8 cellular contexts compared by ENCODE assay signal in genomic region chr1:28642056-28642846, GRCh38. TPM values are rescaled to one million over a fixed set of nuclear protein-coding genes. Genes with fewer than 3 reads are reported as not detected.
A peak's percentile ranks its signal among the peaks of the same experiment; 100 is the strongest.
DNase-seq lines count a peak whose midpoint lies in the region; ATAC-seq, FAIRE-seq and TF ChIP-seq lines count a peak whose summit lies in the region.

No MANE protein-coding gene starts in this region.

- H3K36me3 Mint-ChIP-seq in activated naive CD8-positive, alpha-beta T cell treated with anti-CD3 and anti-CD28 coated beads, Interleukin-2, amount 50 U/mL, for 24 hours (ENCODE audit: low read depth) = peaks cover 16% of the 10 kb centered on the region

- peak overlapping the region; percentile 81 for H3K4me3 ChIP-seq in A673 (ENCODE audit: low read depth, low read length, poor library complexity, severe bottlenecking)
- peak overlapping the region; percentile 98 for H3K4me3 ChIP-seq in iPS-11a (ENCODE audit: low read depth, low read length)
- H3K4me3 ChIP-seq in small intestine (ENCODE audit: low read depth in 1 of 2, low read length in 2 of 2) = peak overlapping the region; percentile 50 to 68

- peak; percentile 32 for ATAC-seq in GM19035 (IDR thresholded peaks at IDR 0.05; ENCODE audit: unreplicated experiment)
- ATAC-seq in activated naive CD8-positive, alpha-beta T cell treated with anti-CD3 and anti-CD28 coated beads, Interleukin-2, amount 50 U/mL, for 24 hours = peak; percentile 17

- no peaks in the 10 kb centered on the region for H3K27me3 Mint-ChIP-seq in activated naive CD8-positive, alpha-beta T cell treated with anti-CD3 and anti-CD28 coated beads, Interleukin-2, amount 50 U/mL, for 24 hours

- TF ChIP-seq CTCF in A673 (conservative IDR thresholded peaks at IDR 0.05; ENCODE audit: low read depth, low read length) = no peak

- peaks cover 14% of the 10 kb centered on the region for H3K4me1 ChIP-seq in A673 (ENCODE audit: insufficient read depth, low read length, poor library complexity, severe bottlenecking)
- peaks cover 0 to 3% of the 10 kb centered on the region in 2 donors for H3K4me1 ChIP-seq in small intestine (ENCODE audit: control insufficient read depth in 2 of 2, insufficient read depth in 1 of 2, low read depth in 1 of 2, low read length in 1 of 2)

- FAIRE-seq in small intestine (lab: Jason Lieb, UNC) = no peak

- H3K27ac ChIP-seq in A673 (ENCODE audit: low read depth, low read length, poor library complexity, severe bottlenecking) (peak overlapping the region; percentile 82), small intestine (ENCODE audit: low read depth in 1 of 2, low read length in 1 of 2) (peak overlapping the region; percentile 86 to 99)

- H3K27ac Mint-ChIP-seq in activated naive CD8-positive, alpha-beta T cell treated with anti-CD3 and anti-CD28 coated beads, Interleukin-2, amount 50 U/mL, for 24 hours = peak overlapping the region; percentile 97

- DNase-seq in A673 (ENCODE audit: low spot score) (no peak), HPDE6-E6E7 (ENCODE audit: extremely low spot score) (peak; percentile 28), small intestine (no peak), T-helper 9 cell (no peak)
- no peak for DNase-seq in activated naive CD8-positive, alpha-beta T cell treated with anti-CD3 and anti-CD28 coated beads, Interleukin-2, amount 50 U/mL, for 24 hours
- no peak for DNase-seq in stimulated activated CD4-positive, alpha-beta T cell treated with anti-CD3 and anti-CD28 coated beads, Interleukin-4, amount 100 ng/mL, for 24 hours

- POLR2A ChIA-PET in A673 (lab: Charles Lee; ENCODE audit: low non-redundant PET) = interaction anchor here (0.7 to 1.4 kb wide), 2 partner anchors 61 to 243 kb away, joined by 4 to 19 read pairs; no protein-coding TSS in a partner anchor

- CTCF ChIA-PET in A673 (lab: Charles Lee) = interaction anchor here (0.5 to 1.5 kb wide), 4 partner anchors 128 to 243 kb away, joined by 4 to 14 read pairs (median 9); no protein-coding TSS in a partner anchor

- 0 to 1% (median 0%) methylated on average over 26 of the region's 26 CpGs for WGBS in small intestine, 3 donors

- H3K27me3 ChIP-seq in A673 (replicated peaks; ENCODE audit: insufficient read depth, low read depth, low read length, poor library complexity) (no peaks in the 10 kb centered on the region), small intestine (ENCODE audit: control insufficient read depth in 2 of 2, insufficient read depth in 2 of 2, low read length in 2 of 2) (no peaks in the 10 kb centered on the region)

- no peaks in the 10 kb centered on the region for H3K9me3 Mint-ChIP-seq in activated naive CD8-positive, alpha-beta T cell treated with anti-CD3 and anti-CD28 coated beads, Interleukin-2, amount 50 U/mL, for 24 hours

- no peaks in the 10 kb centered on the region for H3K9me3 ChIP-seq in A673 (ENCODE audit: low read depth, low read length, poor library complexity, severe bottlenecking)
- H3K9me3 ChIP-seq in small intestine (ENCODE audit: control insufficient read depth, low read depth) = no peaks in the 10 kb centered on the region

- intact Hi-C loops in A673 (cut with micrococcal nuclease; ENCODE audit: unreplicated experiment) = no loop called here

- no peaks in the 10 kb centered on the region for H3K36me3 ChIP-seq in A673 (ENCODE audit: insufficient read depth, low read length, poor library complexity, severe bottlenecking)
- H3K36me3 ChIP-seq in small intestine (ENCODE audit: control insufficient read depth in 2 of 2, insufficient read depth in 2 of 2, low read length in 2 of 2) = no peaks in the 10 kb centered on the region

- peaks cover 49% of the 10 kb centered on the region for H3K4me1 Mint-ChIP-seq in activated naive CD8-positive, alpha-beta T cell treated with anti-CD3 and anti-CD28 coated beads, Interleukin-2, amount 50 U/mL, for 24 hours

- H3K4me3 Mint-ChIP-seq in activated naive CD8-positive, alpha-beta T cell treated with anti-CD3 and anti-CD28 coated beads, Interleukin-2, amount 50 U/mL, for 24 hours = peak overlapping the region; percentile 99

- TSS peak; percentile 56 for BruUV-seq in A673 (replicated peaks; lab: Mats Ljungman, UMichigan)

RNA-seq across cellular contexts. Expression of gene TAF12, which starts 0.6 kb away (rescaled TPM):
- 17.9 and 22.6 TPM in 2 replicates for total RNA-seq in A673 (2021)
- polyA plus RNA-seq in small intestine = 10 to 100 TPM; 18.9 to 32.7 (median 29.7) TPM

RNA-seq across cellular contexts. Expression of gene RNU11, which starts 6.1 kb away (rescaled TPM):
- total RNA-seq in A673 (2021) = not detected in 2 replicates
- polyA plus RNA-seq in small intestine = not detected

RNA-seq across cellular contexts. Expression of gene GMEB1, which starts 26.3 kb away (rescaled TPM):
- total RNA-seq in A673 (2021) = 20.9 and 23.0 TPM in 2 replicates
- 1 to 10 TPM; 2.5 to 6.1 (median 5.9) TPM for polyA plus RNA-seq in small intestine

RNA-seq across cellular contexts. Expression of gene RAB42, which starts 50.2 kb away (rescaled TPM):
- total RNA-seq in A673 (2021) = 2.4 and 3.5 TPM in 2 replicates
- 1 to 10 TPM; 1.7 to 4.9 (median 4.6) TPM for polyA plus RNA-seq in small intestine
